ENCODE assay signal across 9 cellular contexts in the genomic region with DNA sequence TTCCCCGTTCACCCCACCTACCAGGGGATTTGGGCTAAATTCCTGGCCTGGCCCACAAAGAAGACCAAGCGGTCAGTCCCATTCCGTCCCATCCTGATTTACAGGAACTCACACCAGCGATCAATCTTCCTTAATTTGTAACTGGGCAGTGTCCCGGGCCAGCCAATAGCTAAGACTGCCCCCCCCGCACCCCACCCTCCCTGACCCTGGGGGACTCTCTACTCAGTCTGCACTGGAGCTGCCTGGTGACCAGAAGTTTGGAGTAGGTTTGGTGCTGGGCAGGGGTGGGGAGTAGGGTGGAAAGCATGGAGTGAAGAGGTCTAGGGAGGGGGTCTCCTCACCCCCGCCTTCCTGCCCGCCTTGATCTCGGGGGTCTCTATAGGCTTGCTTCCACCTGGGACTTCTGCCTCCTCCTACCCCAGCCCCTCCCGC. TPM values are rescaled to one million over a fixed set of nuclear protein-coding genes. Genes with fewer than 3 reads are reported as not detected.
A peak's percentile ranks its signal among the peaks of the same experiment; 100 is the strongest.
DNase-seq lines count a peak whose midpoint lies in the region; ATAC-seq, FAIRE-seq and TF ChIP-seq lines count a peak whose summit lies in the region.
"Had no signal": no experiment of that assay in that cellular context is flagged by ENCODE, and none has a peak within 500 bp of the region (broad histone marks: within the 10 kb centered on the region; RNA-seq: fewer than 3 reads in every experiment).

A gene (plus strand): TSS at position 225 of the 432 bp plus-strand sequence. CDS start 586 bp downstream, outside the sequence.

- peak within 1 kb of the TSS; percentile 27 for H3K9ac ChIP-seq in H9 (ENCODE audit: extremely low read depth, insufficient read length, low read length)
- peak within 1 kb of the TSS; percentile 15 to 63 for H3K9ac ChIP-seq in colonic mucosa (ENCODE audit: low read depth in 2 of 2, low read length in 2 of 2)

- H3K4me1 Mint-ChIP-seq in H9 = peaks cover 24 to 61% of the 10 kb centered on the region in 2 experiments
- no peaks in the 10 kb centered on the region for H3K4me1 Mint-ChIP-seq in effector memory CD8-positive, alpha-beta T cell (ENCODE audit: low read depth in 2 of 2)

- no peaks in the 10 kb centered on the region for H3K27me3 Mint-ChIP-seq in H9 (ENCODE audit: low read depth)
- H3K27me3 Mint-ChIP-seq in effector memory CD8-positive, alpha-beta T cell = peaks cover 59 to 89% of the 10 kb centered on the region in 2 donors

- no peaks in the 10 kb centered on the region for H3K9me3 Mint-ChIP-seq in H9
- no peaks in the 10 kb centered on the region for H3K9me3 Mint-ChIP-seq in effector memory CD8-positive, alpha-beta T cell

- peak within 1 kb of the TSS; percentile 53 for H3K14ac ChIP-seq in H9 (ENCODE audit: insufficient read depth, low read length)

- no peak within 1 kb of the TSS for H2BK5ac ChIP-seq in H9 (ENCODE audit: insufficient read length, low read length)

- no peak within 1 kb of the TSS for H4K5ac ChIP-seq in H9 (ENCODE audit: insufficient read length, low read depth, low read length)

- no peak for TF ChIP-seq CTCF in H9 (conservative IDR thresholded peaks at IDR 0.05)
- TF ChIP-seq CTCF in colonic mucosa (IDR thresholded peaks at IDR 0.05) = no peak
- TF ChIP-seq CTCF in GM13976 (IDR thresholded peaks at IDR 0.05; ENCODE audit: borderline replicate concordance, control extremely low read depth, extremely low read depth, insufficient read depth, missing control alignments) = no peak

- FAIRE-seq in small intestine (lab: Jason Lieb, UNC) = no peak

- peak within 1 kb of the TSS; percentile 57 for H3K4me2 ChIP-seq in H9 (ENCODE audit: insufficient read depth, insufficient read length, low read length)

- H3K36me3 ChIP-seq in colonic mucosa (no peaks in the 10 kb centered on the region), small intestine (ENCODE audit: control insufficient read depth in 2 of 2, insufficient read depth in 2 of 2, low read length in 2 of 2) (no peaks in the 10 kb centered on the region)
- H3K36me3 ChIP-seq: SJSA1 had no signal

- peak within 1 kb of the TSS; percentile 93 to 98 (median 97); a peak in 6 of 7 replicates for H3K27ac Mint-ChIP-seq in H9
- no peak within 1 kb of the TSS for H3K27ac Mint-ChIP-seq in effector memory CD8-positive, alpha-beta T cell

- H3K23me2 ChIP-seq in H9 (ENCODE audit: insufficient read length, low read depth, low read length, poor library complexity, severe bottlenecking) = peaks cover 8% of the 10 kb centered on the region

- no peak within 1 kb of the TSS for H2AFZ ChIP-seq in H9 (ENCODE audit: low read length)

- H3K27ac ChIP-seq in H9 (ENCODE audit: insufficient read length, low read depth, low read length) = no peak within 1 kb of the TSS
- H3K27ac ChIP-seq in colonic mucosa = peak within 1 kb of the TSS; percentile 60
- peak within 1 kb of the TSS in 1 of 2 donors; percentile 95 for H3K27ac ChIP-seq in small intestine (ENCODE audit: low read depth in 1 of 2, low read length in 1 of 2)
- H3K27ac ChIP-seq: SJSA1 had no signal

- in situ Hi-C loops in GM13976 (cut with MboI; ENCODE audit: low sequenced_read_pairs, unreplicated experiment) = no loop called here

- H3K79me2 ChIP-seq in H9 (ENCODE audit: insufficient read depth, low read length) = no peaks in the 10 kb centered on the region

- H3K36me3 Mint-ChIP-seq in H9 (ENCODE audit: insufficient read depth in 1 of 3, low read depth in 3 of 3) = peaks cover 15 to 23% (median 15%) of the 10 kb centered on the region in 3 experiments; a peak in 6 of 7 replicates
- H3K36me3 Mint-ChIP-seq in effector memory CD8-positive, alpha-beta T cell (ENCODE audit: insufficient read depth) = peaks cover 3% of the 10 kb centered on the region

- H3K9me3 ChIP-seq in H9 (ENCODE audit: control insufficient read depth, low read depth, low read length) = no peaks in the 10 kb centered on the region
- H3K9me3 ChIP-seq in colonic mucosa = no peaks in the 10 kb centered on the region
- no peaks in the 10 kb centered on the region for H3K9me3 ChIP-seq in small intestine (ENCODE audit: control insufficient read depth, low read depth)
- H3K9me3 ChIP-seq: SJSA1 had no signal

- WGBS in H9 (ENCODE audit: extremely low coverage, insufficient read length, low lambda C conversion rate) = no CpG with 5 or more reads among the region's 10 CpGs
- 29 to 54% (median 44%) methylated on average over 9 to 10 of the region's 10 CpGs for WGBS in small intestine, 3 donors

- H3K4me1 ChIP-seq in H9 (ENCODE audit: insufficient read depth, low read length) (peaks cover 4% of the 10 kb centered on the region; the same call in 1 of the 2 replicates), colonic mucosa (no peaks in the 10 kb centered on the region), small intestine (ENCODE audit: control insufficient read depth in 2 of 2, insufficient read depth in 1 of 2, low read depth in 1 of 2, low read length in 1 of 2) (no peaks in the 10 kb centered on the region)
- H3K4me1 ChIP-seq: SJSA1 had no signal

- H4K8ac ChIP-seq in H9 (replicated peaks; ENCODE audit: insufficient read length, low read depth, low read length) = no peak within 1 kb of the TSS

- H2AK5ac ChIP-seq in H9 (ENCODE audit: insufficient read length, low read length) = no peak within 1 kb of the TSS

- H3K56ac ChIP-seq in H9 (ENCODE audit: insufficient read length, low read depth, low read length) = no peak within 1 kb of the TSS

- no peak within 1 kb of the TSS for H4K91ac ChIP-seq in H9 (ENCODE audit: insufficient read length, low read depth, low read length)

- H3K18ac ChIP-seq in H9 (ENCODE audit: insufficient read length, low read depth, low read length) = peak within 1 kb of the TSS; percentile 11

- H4K20me1 ChIP-seq in H9 (ENCODE audit: control insufficient read depth, insufficient read depth, insufficient read length) = no peaks in the 10 kb centered on the region

- no peak within 1 kb of the TSS for H2BK120ac ChIP-seq in H9 (ENCODE audit: low read depth, low read length, poor library complexity, severe bottlenecking)

- no peak within 1 kb of the TSS for H2BK12ac ChIP-seq in H9 (ENCODE audit: insufficient read length, low read depth, low read length)

- H3K4ac ChIP-seq in H9 (ENCODE audit: low read depth, low read length) = no peak within 1 kb of the TSS

- no peak within 1 kb of the TSS for H2BK20ac ChIP-seq in H9 (ENCODE audit: low read depth, low read length, poor library complexity, severe bottlenecking)

- no peak within 1 kb of the TSS for H2BK15ac ChIP-seq in H9 (ENCODE audit: low read depth, low read length)

- no peak for DNase-seq in H9
- DNase-seq in colonic mucosa = peak; percentile 48
- peak; percentile 29 to 36 for DNase-seq in left colon
- DNase-seq in small intestine = no peak
- no peak for DNase-seq in GM13976 (ENCODE audit: low spot score)
- no peak for DNase-seq in effector memory CD8-positive, alpha-beta T cell

- peak within 1 kb of the TSS; percentile 70 to 79 for H3K4me3 Mint-ChIP-seq in H9
- peak within 1 kb of the TSS in 1 of 2 donors; percentile 12 for H3K4me3 Mint-ChIP-seq in effector memory CD8-positive, alpha-beta T cell

- intact Hi-C loops in colonic mucosa (cut with DNase I) = no loop called here
- intact Hi-C loops in left colon (cut with DNase I, micrococcal nuclease) = no loop called here

- no peak within 1 kb of the TSS for H3K23ac ChIP-seq in H9 (ENCODE audit: insufficient read length, low read depth, low read length)

- H3T11ph ChIP-seq in H9 (ENCODE audit: low read length) = no peak within 1 kb of the TSS

- ATAC-seq in left colon = peak; percentile 20
- ATAC-seq in GM21381 (IDR thresholded peaks at IDR 0.05; ENCODE audit: unreplicated experiment) = no peak
- ATAC-seq in effector memory CD8-positive, alpha-beta T cell (replicated peaks) = no peak
- ATAC-seq in GM18519 (IDR thresholded peaks at IDR 0.05; ENCODE audit: low FRiP score, unreplicated experiment) = no peak

- no peaks in the 10 kb centered on the region for H3K27me3 ChIP-seq in H9 (ENCODE audit: insufficient read depth, low read length)
- H3K27me3 ChIP-seq in colonic mucosa = no peaks in the 10 kb centered on the region
- no peaks in the 10 kb centered on the region for H3K27me3 ChIP-seq in small intestine (ENCODE audit: control insufficient read depth in 2 of 2, insufficient read depth in 2 of 2, low read length in 2 of 2)

- no peaks in the 10 kb centered on the region for H3K79me1 ChIP-seq in H9 (ENCODE audit: insufficient read depth, low read depth, low read length, poor library complexity, severe bottlenecking)

- H3K4me3 ChIP-seq in colonic mucosa (peak within 1 kb of the TSS; percentile 23), small intestine (ENCODE audit: low read depth in 1 of 2, low read length in 2 of 2) (peak within 1 kb of the TSS; percentile 7 to 38)
- H3K4me3 ChIP-seq: SJSA1 had no signal

RNA-seq across cellular contexts. Expression of the gene that starts here (rescaled TPM):
- total RNA-seq in H9 (2021) (35.2 and 37.9 TPM in 2 replicates), colonic mucosa (10 to 100 TPM; 18.7 to 57.5 TPM), left colon (10 to 100 TPM; 34.6 to 78.6 TPM)
- 100 to 1,000 TPM in 1 of 3 donors, 10 to 100 TPM in 1, 1 to 10 TPM in 1; 5.4 to 201 (median 17.6) TPM for polyA plus RNA-seq in small intestine
- total RNA-seq: SJSA1 had no signal

Comparison
In these comparisons a context has a peak if more than half of its experiments do, and no peak if none do; other contexts are left out.
1. DNase-seq: peak in colonic mucosa (single experiment) and left colon (2 of 2); none in H9 (single experiment), small intestine (single experiment), GM13976 (single experiment) and effector memory CD8-positive, alpha-beta T cell (0 of 3).
2. H3K27ac Mint-ChIP-seq: peak in H9 (3 of 3); none in effector memory CD8-positive, alpha-beta T cell (0 of 2).